Comparison of ENCODE assay signal across 20 cellular contexts in genomic region chr3:53230041-53230621, GRCh38. TPM values are rescaled to one million over a fixed set of nuclear protein-coding genes. Genes with fewer than 3 reads are reported as not detected.
DNase-seq lines count a peak whose midpoint lies in the region; ATAC-seq, FAIRE-seq and TF ChIP-seq lines count a peak whose summit lies in the region.
"Had no signal": no experiment of that assay in that cellular context is flagged by ENCODE, and none has a peak within 500 bp of the region (broad histone marks: within the 10 kb centered on the region; RNA-seq: fewer than 3 reads in every experiment).

No MANE protein-coding gene starts in this region.

- ATAC-seq in K562 (peak; percentile 53), HG03135 (IDR thresholded peaks at IDR 0.05; ENCODE audit: unreplicated experiment) (no peak)
- ATAC-seq: activated CD4-positive, CD25-positive, alpha-beta regulatory T cell treated with anti-CD3 and anti-CD28 coated beads, Interleukin-2, amount 50 U/mL, for 24 hours; effector memory CD8-positive, alpha-beta T cell; right cardiac atrium; T-cell had no signal

- WGBS in K562 (ENCODE audit: insufficient coverage, low coverage, missing lambda C conversion rate): 64% methylated on average over 5 of the region's 16 CpGs

- in situ Hi-C loops in K562 (cut with MboI): no loop called here

- TF ChIP-seq CTCF in HFF-Myc (IDR thresholded peaks at IDR 0.05; ENCODE audit: low read depth, low read length, missing control alignments) (peak; percentile 27), K562 (IDR thresholded peaks at IDR 0.05 in 2 of 3, conservative IDR thresholded peaks at IDR 0.05 in 1 of 3; ENCODE audit: insufficient read depth in 2 of 3, low read depth in 1 of 3, low read length in 3 of 3) (no peak)

- no peak overlapping the region for H2AFZ ChIP-seq in K562 (ENCODE audit: low read depth, low read length)
- H2AFZ ChIP-seq: GM23248 had no signal

- no peak for TF ChIP-seq EP300 in K562 (IDR thresholded peaks at IDR 0.05; ENCODE audit: low read length)

- H3K4me2 ChIP-seq in K562 (ENCODE audit: insufficient read depth, low read length): no peak overlapping the region

- no peak overlapping the region for H3K9ac ChIP-seq in K562 (ENCODE audit: insufficient read depth in 1 of 2, low read depth in 2 of 2, low read length in 2 of 2)
- H3K9ac ChIP-seq: GM23248 had no signal

- TF ChIP-seq POLR2A in K562 (conservative IDR thresholded peaks at IDR 0.05): no peak

- peak; percentile 60 for DNase-seq in activated effector memory CD4-positive, alpha-beta T cell treated with anti-CD3 and anti-CD28 coated beads, Interleukin-2, amount 50 U/mL, for 16 hours
- no peak for DNase-seq in activated effector memory CD4-positive, alpha-beta T cell treated with Interleukin-2 at 50 U/mL for 16 hours
- DNase-seq in HFF-Myc (ENCODE audit: extremely low read depth, low read depth) (no peak), K562 (ENCODE audit: extremely low read depth in 1 of 4, low spot score in 3 of 4) (peak in 1 of 4 experiments; percentile 20), posterior vena cava (ENCODE audit: low spot score) (peak; percentile 77), GDM1 (lab: John Stamatoyannopoulos, UW) (no peak), NCI-H1105 (lab: John Stamatoyannopoulos, UW) (no peak)
- DNase-seq: activated naive CD8-positive, alpha-beta T cell treated with anti-CD3 and anti-CD28 coated beads, Interleukin-2, amount 10 ng/mL, durations not matched to agents 7 days and 5 days; COR-L47; effector memory CD8-positive, alpha-beta T cell; GM23248; NCI-H510A treated with DMSO at 0.1 percent for 48 hours; stimulated activated CD4-positive, alpha-beta T cell treated with anti-CD3 and anti-CD28 coated beads, Interleukin-2, amount 100 ng/mL, for 24 hours; T-cell had no signal

- no peak overlapping the region for H3K27ac ChIP-seq in K562 (ENCODE audit: extremely low read depth, low read depth, low read length)
- H3K27ac ChIP-seq: cardiac muscle cell, GM23248, thoracic aorta had no signal

- POLR2A ChIA-PET in K562 (lab: Yijun Ruan, JAX): interaction anchor here (1.0 kb wide), 1 partner anchor 24 kb away, joined by 4 read pairs; no protein-coding TSS in a partner anchor

- BruUV-seq in K562 (replicated peaks; lab: Mats Ljungman, UMichigan): no TSS peak

- H4K20me1 ChIP-seq in K562 (replicated peaks; ENCODE audit: control insufficient read depth, insufficient read depth, low read length): no peaks in the 10 kb centered on the region

- peaks cover 99% of the 10 kb centered on the region for H3K36me3 ChIP-seq in K562 (ENCODE audit: control insufficient read depth, insufficient read depth, low read length)

- H3K4me1 ChIP-seq in K562 (replicated peaks in 1 of 2; ENCODE audit: control insufficient read depth in 2 of 2, insufficient read depth in 2 of 2, low read length in 2 of 2): peaks cover 0 to 9% of the 10 kb centered on the region in 2 experiments; a peak in 2 of 5 replicates

- no peaks in the 10 kb centered on the region for H3K9me1 ChIP-seq in K562 (ENCODE audit: control insufficient read depth, insufficient read depth, low read length)

- no peak for FAIRE-seq in K562 (lab: Jason Lieb, UNC)
- FAIRE-seq: RCC 7860 had no signal

- no peaks in the 10 kb centered on the region for H3K27me3 ChIP-seq in K562 (ENCODE audit: control insufficient read depth in 2 of 2, insufficient read depth in 2 of 2, low read length in 2 of 2)
- H3K27me3 ChIP-seq: cardiac muscle cell had no signal

- CTCF ChIA-PET in K562 (lab: Yijun Ruan, JAX; ENCODE audit: low intra/inter-chr PET ratio): no interaction called here

- intact Hi-C loops in K562 (cut with micrococcal nuclease): no loop called here
- intact Hi-C loops in posterior vena cava (cut with DNase I): no loop called here

- no peaks in the 10 kb centered on the region; the same call in 2 of the 3 replicates for H3K79me2 ChIP-seq in K562 (ENCODE audit: control insufficient read depth, insufficient read depth, low read length)

- H3K9me3 ChIP-seq in K562 (replicated peaks; ENCODE audit: control insufficient read depth, insufficient read depth, low read depth, low read length): no peaks in the 10 kb centered on the region
- H3K9me3 ChIP-seq: thoracic aorta had no signal

- no peak for TF ChIP-seq RAD21 in K562 (CRISPR knock-in tag; conservative IDR thresholded peaks at IDR 0.05 in 1 of 2, IDR thresholded peaks at IDR 0.05 in 1 of 2)

- H3K4me3 ChIP-seq in HFF-Myc (replicated peaks; ENCODE audit: low read depth, low read length) (no peak overlapping the region), K562 (no peak overlapping the region)
- H3K4me3 ChIP-seq: cardiac muscle cell, GM23248, thoracic aorta had no signal

TF ChIP-seq in K562, 482 proteins besides CTCF, POLR2A, EP300 and RAD21 (continues in another document):
- no peak for TF ChIP-seq TAL1 (IDR thresholded peaks at IDR 0.05)
- TF ChIP-seq ZNF143 (CRISPR knock-in tag; IDR thresholded peaks at IDR 0.05): no peak
- TF ChIP-seq RBM34 (IDR thresholded peaks at IDR 0.05; ENCODE audit: borderline replicate concordance, insufficient read depth, low read length): no peak
- TF ChIP-seq SAFB (IDR thresholded peaks at IDR 0.05; ENCODE audit: borderline replicate concordance, low read depth, low read length): no peak
- TF ChIP-seq HLTF (IDR thresholded peaks at IDR 0.05): no peak
- no peak for TF ChIP-seq ZNF324 (CRISPR knock-in tag; IDR thresholded peaks at IDR 0.05)
- TF ChIP-seq DIDO1 (tag; IDR thresholded peaks at IDR 0.05; ENCODE audit: low read depth): no peak
- no peak for TF ChIP-seq TFAP4 (CRISPR knock-in tag; IDR thresholded peaks at IDR 0.05; ENCODE audit: borderline replicate concordance)
- TF ChIP-seq SMARCC2 (IDR thresholded peaks at IDR 0.05; ENCODE audit: low read depth): no peak
- no peak for TF ChIP-seq ATF1 (CRISPR knock-in tag; IDR thresholded peaks at IDR 0.05)
- TF ChIP-seq ATF1 (tag; IDR thresholded peaks at IDR 0.05): no peak
- TF ChIP-seq E2F6 (IDR thresholded peaks at IDR 0.05; ENCODE audit: borderline replicate concordance in 1 of 2, extremely low read depth in 1 of 2, insufficient read depth in 1 of 2, insufficient read length in 1 of 2, low read depth in 1 of 2, low read length in 1 of 2, poor library complexity in 1 of 2, severe bottlenecking in 1 of 2): no peak
- TF ChIP-seq SAP30 (IDR thresholded peaks at IDR 0.05; ENCODE audit: borderline replicate concordance, insufficient read depth, low read depth, low read length, poor library complexity, severe bottlenecking): no peak
- no peak for TF ChIP-seq ELF2 (CRISPR knock-in tag; IDR thresholded peaks at IDR 0.05)

RNA-seq across cellular contexts. Expression of gene TKT, which starts 25.7 kb away (rescaled TPM):
- 73.0 and 172 TPM in 2 replicates for total RNA-seq in K562 (2011; cell fraction: chromatin; rRNA removed; ENCODE audit: low replicate concordance)
- total RNA-seq in K562 (2011; cell fraction: nucleolus; rRNA removed): 134 and 158 TPM in 2 replicates
- 104 and 119 TPM in 2 replicates for total RNA-seq in K562 (2011; cell fraction: nucleoplasm; rRNA removed)
- 288 and 355 TPM in 2 replicates for total RNA-seq in K562 (2014; rRNA removed)
- 88.1 and 108 TPM in 2 replicates for total RNA-seq in K562 (2014; rRNA removed; fragmentation: Illumina TruSeq; extraction: Trizol)
- 187 and 191 TPM in 2 replicates for total RNA-seq in K562 (2015; rRNA removed; fragmentation: Illumina TruSeq; extraction: Trizol)
- 401 and 410 TPM in 2 replicates for total RNA-seq in K562 (2021)
- polyA plus RNA-seq in K562 (2011; rRNA removed): 70.1 and 173 TPM in 2 replicates
- 89.6 and 124 TPM in 2 replicates for polyA plus RNA-seq in K562 (2011; cell fraction: cytosol; rRNA removed)
- polyA plus RNA-seq in K562 (2011; cell fraction: nucleus; rRNA removed): 101 and 154 TPM in 2 replicates
- 282 and 441 TPM in 2 replicates for polyA plus RNA-seq in K562 (2012)
- 250 and 316 TPM in 2 replicates for polyA plus RNA-seq in K562 (2014; fragmentation: Illumina TruSeq; extraction: Trizol)
- polyA plus RNA-seq in K562 (2014; fragmentation: Nextera tagmentation; extraction: Ambion mirVana): 100 to 1,000 TPM in 1 of 2 experiments, 10 to 100 TPM in 1; 58.1 to 107 TPM
- polyA plus RNA-seq in K562 (2014; rRNA removed): 226 and 263 TPM in 2 replicates
- polyA minus RNA-seq in K562 (2011; rRNA and poly(A)+ RNA removed): 52.4 and 66.2 TPM in 2 replicates
- 125 and 206 TPM in 2 replicates for polyA minus RNA-seq in K562 (2011; cell fraction: cytosol; rRNA and poly(A)+ RNA removed)
- polyA minus RNA-seq in K562 (2011; cell fraction: nucleus; rRNA and poly(A)+ RNA removed): 45.1 and 56.1 TPM in 2 replicates
- 100 to 1,000 TPM; 123 to 125 TPM for total RNA-seq in posterior vena cava

Comparison
In these comparisons a context has a peak if more than half of its experiments do, and no peak if none do; other contexts are left out.
1. DNase-seq: peak in activated effector memory CD4-positive, alpha-beta T cell treated with anti-CD3 and anti-CD28 coated beads, Interleukin-2, amount 50 U/mL, for 16 hours (single experiment) and posterior vena cava (single experiment); none in activated effector memory CD4-positive, alpha-beta T cell treated with Interleukin-2 at 50 U/mL for 16 hours (single experiment), HFF-Myc (single experiment), GDM1 (single experiment) and NCI-H1105 (single experiment).